ENCODE assay signal across 17 cellular contexts in genomic region chr22:17957683-17958082, GRCh38.
"Had no signal": no experiment of that assay in that cellular context is flagged by ENCODE, and none has a peak within 500 bp of the region (broad histone marks: within the 10 kb centered on the region; RNA-seq: fewer than 3 reads in every experiment).

No MANE protein-coding gene starts in this region.

- H3K4me1 Mint-ChIP-seq: activated CD4-positive, alpha-beta T cell treated with anti-CD3 and anti-CD28 coated beads for 36 hours; activated CD8-positive, alpha-beta memory T cell treated with anti-CD3 and anti-CD28 coated beads, Interleukin-2, amount 10 ng/mL, durations not matched to agents 7 days and 5 days had no signal

- H3K4me3 Mint-ChIP-seq: activated CD4-positive, alpha-beta memory T cell treated with anti-CD3 and anti-CD28 coated beads for 36 hours; activated CD4-positive, alpha-beta T cell treated with anti-CD3 and anti-CD28 coated beads for 36 hours; activated CD8-positive, alpha-beta memory T cell treated with anti-CD3 and anti-CD28 coated beads, Interleukin-2, amount 10 ng/mL, durations not matched to agents 7 days and 5 days; activated naive CD8-positive, alpha-beta T cell; activated T-cell treated with anti-CD3 and anti-CD28 coated beads, Interleukin-2, amount 50 U/mL, for 4 hours; naive thymus-derived CD4-positive, alpha-beta T cell; stimulated activated naive CD8-positive, alpha-beta T cell treated with anti-CD3 and anti-CD28 coated beads, Interleukin-15, Interleukin-2, amounts not matched to agents 100 ng/mL and 50 ng/mL, for 24 hours had no signal

- H3K4me3 ChIP-seq: lower lobe of right lung, suprapubic skin had no signal

- H3K9me3 Mint-ChIP-seq: activated CD4-positive, alpha-beta memory T cell treated with anti-CD3 and anti-CD28 coated beads for 36 hours; activated T-cell treated with anti-CD3 and anti-CD28 coated beads, Interleukin-2, amount 50 U/mL, for 4 hours; stimulated activated naive CD8-positive, alpha-beta T cell treated with anti-CD3 and anti-CD28 coated beads, Interleukin-15, Interleukin-2, amounts not matched to agents 100 ng/mL and 50 ng/mL, for 24 hours had no signal

- H3K27me3 Mint-ChIP-seq: activated CD4-positive, alpha-beta memory T cell treated with anti-CD3 and anti-CD28 coated beads for 36 hours; activated CD4-positive, alpha-beta T cell treated with anti-CD3 and anti-CD28 coated beads for 36 hours; activated CD8-positive, alpha-beta memory T cell treated with anti-CD3 and anti-CD28 coated beads, Interleukin-2, amount 10 ng/mL, durations not matched to agents 7 days and 5 days; activated naive CD8-positive, alpha-beta T cell; naive thymus-derived CD4-positive, alpha-beta T cell; stimulated activated naive CD8-positive, alpha-beta T cell treated with anti-CD3 and anti-CD28 coated beads, Interleukin-15, Interleukin-2, amounts not matched to agents 100 ng/mL and 50 ng/mL, for 24 hours had no signal

- H3K27ac Mint-ChIP-seq: activated CD4-positive, alpha-beta memory T cell treated with anti-CD3 and anti-CD28 coated beads for 36 hours; activated CD4-positive, alpha-beta T cell treated with anti-CD3 and anti-CD28 coated beads for 36 hours; activated CD8-positive, alpha-beta memory T cell treated with anti-CD3 and anti-CD28 coated beads, Interleukin-2, amount 10 ng/mL, durations not matched to agents 7 days and 5 days; activated naive CD8-positive, alpha-beta T cell; naive thymus-derived CD4-positive, alpha-beta T cell; stimulated activated naive CD8-positive, alpha-beta T cell treated with anti-CD3 and anti-CD28 coated beads, Interleukin-15, Interleukin-2, amounts not matched to agents 100 ng/mL and 50 ng/mL, for 24 hours had no signal

- DNase-seq: activated CD4-positive, alpha-beta memory T cell treated with anti-CD3 and anti-CD28 coated beads for 36 hours; activated CD4-positive, alpha-beta T cell treated with anti-CD3 and anti-CD28 coated beads for 36 hours; activated CD8-positive, alpha-beta memory T cell treated with anti-CD3 and anti-CD28 coated beads, Interleukin-2, amount 10 ng/mL, durations not matched to agents 7 days and 5 days; activated effector memory CD4-positive, alpha-beta T cell treated with Interleukin-2 at 50 U/mL for 16 hours; activated T-cell treated with anti-CD3 and anti-CD28 coated beads, Interleukin-2, amount 50 U/mL, for 4 hours; amniotic stem cell; caudate nucleus; erythroblast; lower lobe of right lung; naive thymus-derived CD4-positive, alpha-beta T cell; small intestine; stimulated activated CD4-positive, alpha-beta T cell treated with anti-CD3 and anti-CD28 coated beads, Interleukin-4, amount 100 ng/mL, for 4 hours; stimulated activated CD8-positive, alpha-beta memory T cell treated with anti-CD3 and anti-CD28 coated beads, Interleukin-4, amount 100 ng/mL, for 48 hours; T-helper 2 cell had no signal

- H3K36me3 Mint-ChIP-seq: activated CD8-positive, alpha-beta memory T cell treated with anti-CD3 and anti-CD28 coated beads, Interleukin-2, amount 10 ng/mL, durations not matched to agents 7 days and 5 days; activated naive CD8-positive, alpha-beta T cell had no signal

- ATAC-seq: activated CD4-positive, alpha-beta T cell treated with anti-CD3 and anti-CD28 coated beads for 36 hours; activated CD8-positive, alpha-beta memory T cell treated with anti-CD3 and anti-CD28 coated beads, Interleukin-2, amount 10 ng/mL, durations not matched to agents 7 days and 5 days; activated T-cell treated with anti-CD3 and anti-CD28 coated beads, Interleukin-2, amount 50 U/mL, for 4 hours; naive thymus-derived CD4-positive, alpha-beta T cell had no signal
